11 cellular contexts compared by ENCODE assay signal in genomic region chr6:158143700-158144099, GRCh38. TPM values are rescaled to one million over a fixed set of nuclear protein-coding genes. Genes with fewer than 3 reads are reported as not detected.
DNase-seq lines count a peak whose midpoint lies in the region; ATAC-seq and TF ChIP-seq lines count a peak whose summit lies in the region.
"Had no signal": no experiment of that assay in that cellular context is flagged by ENCODE, and none has a peak within 500 bp of the region (broad histone marks: within the 10 kb centered on the region; RNA-seq: fewer than 3 reads in every experiment).

No MANE protein-coding gene starts in this region.

- H3K9ac ChIP-seq in PC-3 (ENCODE audit: low read length), result no peak overlapping the region

- DNase-seq in AG04450 (ENCODE audit: low read depth, low spot score), result no peak
- DNase-seq in PC-3, result peak; percentile 30
- DNase-seq in fibroblast of pulmonary artery (ENCODE audit: low read depth), result peak; percentile 39
- no peak for DNase-seq in NCI-H510A (lab: John Stamatoyannopoulos, UW)
- DNase-seq in NCI-H187 treated with DMSO at 0.1 percent for 48 hours (lab: John Stamatoyannopoulos, UW), result no peak
- DNase-seq in NCI-H1436 treated with DMSO at 0.1 percent for 48 hours (lab: John Stamatoyannopoulos, UW), result no peak
- DNase-seq: activated naive CD8-positive, alpha-beta T cell treated with anti-CD3 and anti-CD28 coated beads for 36 hours; MG63; T-helper 17 cell had no signal

- H4K20me1 ChIP-seq in PC-3 (ENCODE audit: low read length), result no peaks in the 10 kb centered on the region

- no peaks in the 10 kb centered on the region for H3K79me2 ChIP-seq in PC-3 (ENCODE audit: low read length)

- no peaks in the 10 kb centered on the region for H3K9me2 ChIP-seq in PC-3 (replicated peaks; ENCODE audit: low read length)

- intact Hi-C loops in PC-3 (cut with micrococcal nuclease), result no loop called here

- H3K27ac ChIP-seq in AG04450 (ENCODE audit: low read depth, low read length) (no peak overlapping the region), PC-3 (ENCODE audit: low read length) (no peak overlapping the region)

- no peak overlapping the region for H3K4me3 ChIP-seq in AG04450 (ENCODE audit: low read depth, low read length)
- H3K4me3 ChIP-seq in GM12875 (ENCODE audit: low read depth, low read length), result no peak overlapping the region
- no peak overlapping the region for H3K4me3 ChIP-seq in PC-3 (ENCODE audit: low read length)
- H3K4me3 ChIP-seq in fibroblast of pulmonary artery (replicated peaks; ENCODE audit: low read depth, low read length), result no peak overlapping the region
- H3K4me3 ChIP-seq: MG63 had no signal

- H3K4me1 ChIP-seq in PC-3 (ENCODE audit: insufficient read depth, low read length), result peaks cover 15% of the 10 kb centered on the region

- TF ChIP-seq CTCF in AG04450 (IDR thresholded peaks at IDR 0.05; ENCODE audit: low read depth, low read length) (peak; percentile 30; the same call in 1 of the 2 replicates), GM12875 (IDR thresholded peaks at IDR 0.05; ENCODE audit: borderline replicate concordance, insufficient read depth, low read depth, low read length) (peak; percentile 32; the same call in 1 of the 2 replicates), PC-3 (conservative IDR thresholded peaks at IDR 0.05; ENCODE audit: low read depth, low read length) (peak; percentile 55), fibroblast of pulmonary artery (IDR thresholded peaks at IDR 0.05; ENCODE audit: low read length, missing control alignments) (peak; percentile 33)

- no peaks in the 10 kb centered on the region for H3K27me3 ChIP-seq in AG04450 (ENCODE audit: control insufficient read depth, insufficient read depth, low read length)
- H3K27me3 ChIP-seq in PC-3 (ENCODE audit: low read length), result no peaks in the 10 kb centered on the region
- H3K27me3 ChIP-seq: MG63 had no signal

- H3K36me3 ChIP-seq in PC-3 (ENCODE audit: low read depth, low read length), result no peaks in the 10 kb centered on the region

- ATAC-seq in PC-3 (no peak), HG03159 (IDR thresholded peaks at IDR 0.05; ENCODE audit: unreplicated experiment) (no peak)
- ATAC-seq: T-helper 17 cell had no signal

- POLR2A ChIA-PET in AG04450 (lab: Yijun Ruan, JAX), result no interaction called here
- POLR2A ChIA-PET in PC-3 (lab: Charles Lee; ENCODE audit: unreplicated experiment), result no interaction called here

- BruUV-seq in PC-3 (replicated peaks; lab: Mats Ljungman, UMichigan), result no TSS peak

- no peak overlapping the region for H3K4me2 ChIP-seq in PC-3 (ENCODE audit: low read length)

- CTCF ChIA-PET in AG04450 (lab: Charles Lee), result interaction anchor here (1.0 to 1.5 kb wide), 2 partner anchors 9 to 11 kb away, joined by 3 to 4 read pairs; no protein-coding TSS in a partner anchor
- CTCF ChIA-PET in PC-3 (lab: Charles Lee), result no interaction called here

- no peaks in the 10 kb centered on the region for H3K9me3 ChIP-seq in AG04450 (ENCODE audit: control insufficient read depth, insufficient read depth, low read length)
- H3K9me3 ChIP-seq in PC-3 (ENCODE audit: low read length), result no peaks in the 10 kb centered on the region
- H3K9me3 ChIP-seq: MG63 had no signal

- H2AFZ ChIP-seq in PC-3 (ENCODE audit: low read length), result no peak overlapping the region

- H3F3A ChIP-seq in PC-3 (ENCODE audit: low read length, unreplicated experiment), result no peaks in the 10 kb centered on the region

RNA-seq across cellular contexts. Expression of gene SERAC1, which starts 24.4 kb away (rescaled TPM):
- 11.2 and 14.5 TPM in 2 replicates for polyA plus RNA-seq in AG04450 (2011; rRNA removed)
- polyA minus RNA-seq in AG04450 (2011; rRNA and poly(A)+ RNA removed), result 11.1 and 13.9 TPM in 2 replicates
- total RNA-seq in PC-3 (2014; rRNA removed), result 3.9 and 5.0 TPM in 2 replicates

RNA-seq across cellular contexts. Expression of gene GTF2H5, which starts 24.4 kb away (rescaled TPM):
- polyA plus RNA-seq in AG04450 (2011; rRNA removed), result 21.4 and 27.5 TPM in 2 replicates
- polyA minus RNA-seq in AG04450 (2011; rRNA and poly(A)+ RNA removed), result 1.6 and 2.4 TPM in 2 replicates
- 2.8 and 3.0 TPM in 2 replicates for total RNA-seq in PC-3 (2014; rRNA removed)

Comparison
In these comparisons a context has a peak if more than half of its experiments do, and no peak if none do; other contexts are left out.
1. DNase-seq: peak in PC-3 (single experiment) and fibroblast of pulmonary artery (single experiment); none in AG04450 (single experiment), NCI-H510A (single experiment), NCI-H187 treated with DMSO at 0.1 percent for 48 hours (single experiment) and NCI-H1436 treated with DMSO at 0.1 percent for 48 hours (single experiment).
2. Peak in every context shown above with its lines, with median percentiles within 50 percentile points of each other: CTCF ChIP-seq.